In the genomic region with DNA sequence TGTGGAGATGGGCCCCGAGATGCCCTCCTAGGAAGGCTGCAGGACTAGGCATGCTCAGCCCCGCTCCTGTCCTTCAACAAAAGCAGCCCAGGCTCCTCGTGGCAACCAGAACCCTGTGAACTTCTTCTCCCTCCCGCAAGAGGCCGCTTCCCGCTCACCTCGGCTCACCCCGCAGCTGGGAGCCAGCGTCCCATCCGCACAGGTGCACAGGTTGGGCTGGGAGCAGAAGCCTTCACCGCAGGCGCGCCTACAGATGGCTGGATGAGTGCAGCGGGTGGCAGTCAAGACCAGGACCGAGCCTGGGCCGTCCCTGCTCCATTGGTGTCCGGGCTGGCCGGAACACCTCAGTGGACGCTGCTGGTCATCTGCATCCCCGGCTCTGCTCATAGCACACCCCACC, we compare ENCODE assay signal across 20 cellular contexts. TPM values are rescaled to one million over a fixed set of nuclear protein-coding genes. Genes with fewer than 3 reads are reported as not detected.
DNase-seq lines count a peak whose midpoint lies in the region; ATAC-seq, FAIRE-seq and TF ChIP-seq lines count a peak whose summit lies in the region.
"Had no signal": no experiment of that assay in that cellular context is flagged by ENCODE, and none has a peak within 500 bp of the region (broad histone marks: within the 10 kb centered on the region; RNA-seq: fewer than 3 reads in every experiment).

No MANE protein-coding gene starts in this region.

- no peak overlapping the region for H3K27ac ChIP-seq in kidney (ENCODE audit: low read depth in 2 of 2, low read length in 2 of 2)
- H3K27ac ChIP-seq: Peyer's patch had no signal

- ATAC-seq in esophagus mucosa (peak; percentile 28), HG03097 (IDR thresholded peaks at IDR 0.05; ENCODE audit: low FRiP score, unreplicated experiment) (no peak)
- ATAC-seq: sciatic nerve; stimulated activated memory B cell treated with anti-CD40 and anti-IgM and Interleukin-4, amounts not matched to agents 10 μg/mL and 1 μg/mL and 100 μg/mL, for 72 hours had no signal

- H3K4me3 ChIP-seq in kidney (ENCODE audit: low read length in 2 of 2): no peak overlapping the region
- H3K4me3 ChIP-seq: Peyer's patch had no signal

- no peak for FAIRE-seq in kidney (lab: Jason Lieb, UNC)

- peak; percentile 53 for DNase-seq in NCI-H82 (lab: John Stamatoyannopoulos, UW)
- no peak for DNase-seq in NCI-H82 treated with DMSO at 0.1 percent for 48 hours (lab: John Stamatoyannopoulos, UW; ENCODE audit: unreplicated experiment)
- DNase-seq in NCI-H69 (lab: John Stamatoyannopoulos, UW): peak; percentile 45
- no peak for DNase-seq in kidney
- no peak for DNase-seq in GM19238 (ENCODE audit: insufficient read length, low spot score)
- DNase-seq in cortex of kidney (lab: John Stamatoyannopoulos, UW): no peak
- DNase-seq: activated CD4-positive, alpha-beta T cell treated with anti-CD3 and anti-CD28 coated beads for 1 hour; activated naive CD4-positive, alpha-beta T cell; NCI-H2227 treated with DMSO at 0.1 percent for 48 hours; nephron progenitor cell; Peyer's patch; stimulated activated CD4-positive, alpha-beta T cell treated with anti-CD3 and anti-CD28 coated beads, Interleukin-4, amount 100 ng/mL, for 4 hours; T-helper 1 cell had no signal

- no peak for TF ChIP-seq CTCF in kidney (IDR thresholded peaks at IDR 0.05; ENCODE audit: borderline replicate concordance, extremely low read depth, insufficient read depth)

- H3K36me3 ChIP-seq in kidney (ENCODE audit: control insufficient read depth in 1 of 2, insufficient read depth in 2 of 2, low read length in 2 of 2): no peaks in the 10 kb centered on the region
- H3K36me3 ChIP-seq: Peyer's patch had no signal

- H3K9ac ChIP-seq in kidney (ENCODE audit: low read length in 2 of 2): no peak overlapping the region

- intact Hi-C loops in kidney (cut with DNase I): no loop called here

- H3K4me1 ChIP-seq in kidney (ENCODE audit: control insufficient read depth in 1 of 2, insufficient read depth in 1 of 2, low read depth in 1 of 2, low read length in 2 of 2): no peaks in the 10 kb centered on the region

- no peaks in the 10 kb centered on the region for H3K9me3 ChIP-seq in kidney (ENCODE audit: control insufficient read depth in 1 of 2, low read length in 2 of 2)
- H3K9me3 ChIP-seq: Peyer's patch had no signal

RNA-seq across cellular contexts. Expression of a gene that starts 3.4 kb away (rescaled TPM):
- total RNA-seq in esophagus mucosa (0.16 TPM), kidney (0.44 TPM)
- polyA plus RNA-seq in kidney (ENCODE audit: insufficient read depth, low read depth, low replicate concordance): 0.56 TPM
- total RNA-seq: lung microvascular endothelial cell had no signal
- polyA plus RNA-seq: fibroblast of lung, urinary bladder had no signal

Comparison
In these comparisons a context has a peak if more than half of its experiments do, and no peak if none do; other contexts are left out.
1. DNase-seq: peak in NCI-H82 (single experiment) and NCI-H69 (single experiment); none in NCI-H82 treated with DMSO at 0.1 percent for 48 hours (single experiment), kidney (single experiment), GM19238 (single experiment) and cortex of kidney (single experiment).